ENCODE assay signal across 8 cellular contexts in genomic region chr4:2793578-2793919, GRCh38. TPM values are rescaled to one million over a fixed set of nuclear protein-coding genes. Genes with fewer than 3 reads are reported as not detected.
DNase-seq lines count a peak whose midpoint lies in the region; TF ChIP-seq lines count a peak whose summit lies in the region.

No MANE protein-coding gene starts in this region.

- H3K9me3 ChIP-seq in esophagus muscularis mucosa (no peaks in the 10 kb centered on the region), neural cell (ENCODE audit: low read length) (no peaks in the 10 kb centered on the region)

- H3K27me3 Mint-ChIP-seq in activated CD4-positive, alpha-beta T cell treated with anti-CD3 and anti-CD28 coated beads, Interleukin-2, amount 10 ng/mL, durations not matched to agents 7 days and 5 days = no peaks in the 10 kb centered on the region

- H3K36me3 ChIP-seq in esophagus muscularis mucosa (no peaks in the 10 kb centered on the region), neural cell (ENCODE audit: insufficient read depth, low read length) (no peaks in the 10 kb centered on the region)

- H3K4me3 Mint-ChIP-seq in activated CD4-positive, alpha-beta T cell treated with anti-CD3 and anti-CD28 coated beads, Interleukin-2, amount 10 ng/mL, durations not matched to agents 7 days and 5 days = peak overlapping the region; percentile 80

- no peaks in the 10 kb centered on the region for H3K79me2 ChIP-seq in neural cell (replicated peaks; ENCODE audit: insufficient read depth, low read length)

- H3K36me3 Mint-ChIP-seq in activated CD4-positive, alpha-beta T cell treated with anti-CD3 and anti-CD28 coated beads, Interleukin-2, amount 10 ng/mL, durations not matched to agents 7 days and 5 days (ENCODE audit: low read depth) = no peaks in the 10 kb centered on the region

- TF ChIP-seq RAD21 in neural cell (conservative IDR thresholded peaks at IDR 0.05) = no peak

- CTCF ChIA-PET in activated CD4-positive, alpha-beta T cell treated with anti-CD3 and anti-CD28 coated beads, Interleukin-2, amount 10 ng/mL, durations not matched to agents 7 days and 5 days (lab: Charles Lee) = no interaction called here

- no peaks in the 10 kb centered on the region for H3K9me3 Mint-ChIP-seq in activated CD4-positive, alpha-beta T cell treated with anti-CD3 and anti-CD28 coated beads, Interleukin-2, amount 10 ng/mL, durations not matched to agents 7 days and 5 days

- no peak overlapping the region for H2AFZ ChIP-seq in neural cell (ENCODE audit: low read depth, low read length)

- H3F3A ChIP-seq in neural cell (ENCODE audit: insufficient read depth, low read length, poor library complexity, severe bottlenecking) = no peaks in the 10 kb centered on the region

- H3K27me3 ChIP-seq in esophagus muscularis mucosa = no peaks in the 10 kb centered on the region
- peaks cover 22% of the 10 kb centered on the region for H3K27me3 ChIP-seq in neural cell (ENCODE audit: insufficient read depth, low read depth, low read length)

- no peaks in the 10 kb centered on the region for H3K9me2 ChIP-seq in neural cell (ENCODE audit: insufficient read depth, low read length)

- peak overlapping the region; percentile 59 to 82 (median 76) for H3K27ac ChIP-seq in esophagus muscularis mucosa (replicated peaks in 1 of 4)
- no peak overlapping the region for H3K27ac ChIP-seq in neural cell (ENCODE audit: low read length)

- TF ChIP-seq CTCF in esophagus muscularis mucosa (IDR thresholded peaks at IDR 0.05) (no peak), neural cell (IDR thresholded peaks at IDR 0.05; ENCODE audit: poor library complexity, severe bottlenecking) (no peak)

- H3K27ac Mint-ChIP-seq in activated CD4-positive, alpha-beta T cell treated with anti-CD3 and anti-CD28 coated beads, Interleukin-2, amount 10 ng/mL, durations not matched to agents 7 days and 5 days = peak overlapping the region; percentile 76

- no peaks in the 10 kb centered on the region for H4K20me1 ChIP-seq in neural cell (ENCODE audit: insufficient read depth)

- peaks cover 43% of the 10 kb centered on the region for H3K4me1 Mint-ChIP-seq in activated CD4-positive, alpha-beta T cell treated with anti-CD3 and anti-CD28 coated beads, Interleukin-2, amount 10 ng/mL, durations not matched to agents 7 days and 5 days

- intact Hi-C loops in esophagus muscularis mucosa (cut with DNase I) = no loop called here

- H3K4me3 ChIP-seq in esophagus muscularis mucosa (peak overlapping the region; percentile 64 to 84 (median 72)), neural cell (ENCODE audit: low read length) (peak overlapping the region; percentile 48)

- POLR2A ChIA-PET in activated CD4-positive, alpha-beta T cell treated with anti-CD3 and anti-CD28 coated beads, Interleukin-2, amount 10 ng/mL, durations not matched to agents 7 days and 5 days (lab: Charles Lee) = no interaction called here

- TF ChIP-seq POLR2A in esophagus muscularis mucosa (IDR thresholded peaks at IDR 0.05; ENCODE audit: low read depth) = no peak

- no peak overlapping the region for H3K4me2 ChIP-seq in neural cell (ENCODE audit: low read length)

- H3K9ac ChIP-seq in neural cell (ENCODE audit: low read length) = no peak overlapping the region

- DNase-seq in activated effector memory CD4-positive, alpha-beta T cell treated with anti-CD3 and anti-CD28 coated beads, Interleukin-2, amount 50 U/mL, for 16 hours = peak; percentile 85
- DNase-seq in activated effector memory CD4-positive, alpha-beta T cell treated with Interleukin-2 at 50 U/mL for 16 hours = no peak
- no peak for DNase-seq in activated CD4-positive, alpha-beta T cell treated with anti-CD3 and anti-CD28 coated beads, Interleukin-2, amount 10 ng/mL, durations not matched to agents 7 days and 5 days
- DNase-seq in esophagus muscularis mucosa (ENCODE audit: extremely low spot score) (no peak), DMS79 treated with DMSO at 0.1 percent for 48 hours (lab: John Stamatoyannopoulos, UW) (no peak), NCI-H345 (lab: John Stamatoyannopoulos, UW) (no peak), NCI-H524 (lab: John Stamatoyannopoulos, UW) (no peak)

- H3K4me1 ChIP-seq in esophagus muscularis mucosa = peaks cover 68 to 80% (median 76%) of the 10 kb centered on the region in 4 donors

- TF ChIP-seq EP300 in esophagus muscularis mucosa (IDR thresholded peaks at IDR 0.05) (no peak), neural cell (conservative IDR thresholded peaks at IDR 0.05; ENCODE audit: poor library complexity, severe bottlenecking) (no peak)

- WGBS in esophagus muscularis mucosa = 10% methylated on average over 12 of the region's 24 CpGs

TF ChIP-seq in neural cell, 6 proteins besides CTCF, POLR2A, EP300 and RAD21:
- TF ChIP-seq SMC3 (conservative IDR thresholded peaks at IDR 0.05; ENCODE audit: poor library complexity) (no peak), TAF1 (IDR thresholded peaks at IDR 0.05; ENCODE audit: low read depth) (no peak), REST (IDR thresholded peaks at IDR 0.05; ENCODE audit: borderline replicate concordance) (no peak), MXI1 (conservative IDR thresholded peaks at IDR 0.05; ENCODE audit: poor library complexity, severe bottlenecking) (no peak), POLR2AphosphoS5 (IDR thresholded peaks at IDR 0.05) (no peak), EZH2 (IDR thresholded peaks at IDR 0.05; ENCODE audit: borderline replicate concordance, insufficient read depth, low read length, poor library complexity, severe bottlenecking) (no peak)

RNA-seq across cellular contexts. Expression of gene SH3BP2, which starts 0.7 kb away (rescaled TPM):
- 10 to 100 TPM; 69.3 to 78.2 TPM for total RNA-seq in activated CD4-positive, alpha-beta T cell treated with anti-CD3 and anti-CD28 coated beads, Interleukin-2, amount 10 ng/mL, durations not matched to agents 7 days and 5 days
- 10 to 100 TPM; 25.2 to 34.5 (median 31.5) TPM for total RNA-seq in esophagus muscularis mucosa
- 80.3 and 87.9 TPM in 2 replicates for polyA plus RNA-seq in neural cell
- polyA minus RNA-seq in neural cell = 38.7 and 48.5 TPM in 2 replicates

RNA-seq across cellular contexts. Expression of gene TNIP2, which starts 37.4 kb away (rescaled TPM):
- total RNA-seq in activated CD4-positive, alpha-beta T cell treated with anti-CD3 and anti-CD28 coated beads, Interleukin-2, amount 10 ng/mL, durations not matched to agents 7 days and 5 days = 10 to 100 TPM; 35.0 to 43.6 TPM
- total RNA-seq in esophagus muscularis mucosa = 10 to 100 TPM; 56.1 to 85.5 (median 75.4) TPM
- 13.0 and 17.0 TPM in 2 replicates for polyA plus RNA-seq in neural cell
- 9.6 and 10.0 TPM in 2 replicates for polyA minus RNA-seq in neural cell

RNA-seq across cellular contexts. Expression of gene ADD1, which starts 50.1 kb away (rescaled TPM):
- 100 to 1,000 TPM; 264 to 266 TPM for total RNA-seq in activated CD4-positive, alpha-beta T cell treated with anti-CD3 and anti-CD28 coated beads, Interleukin-2, amount 10 ng/mL, durations not matched to agents 7 days and 5 days
- 100 to 1,000 TPM; 253 to 402 (median 311) TPM for total RNA-seq in esophagus muscularis mucosa
- 180 and 190 TPM in 2 replicates for polyA plus RNA-seq in neural cell
- polyA minus RNA-seq in neural cell = 214 and 218 TPM in 2 replicates
